10 cellular contexts compared by ENCODE assay signal in genomic region chr18:35861367-35862114, GRCh38.
DNase-seq lines count a peak whose midpoint lies in the region; ATAC-seq and TF ChIP-seq lines count a peak whose summit lies in the region.
"Had no signal": no experiment of that assay in that cellular context is flagged by ENCODE, and none has a peak within 500 bp of the region (broad histone marks: within the 10 kb centered on the region; RNA-seq: fewer than 3 reads in every experiment).

No MANE protein-coding gene starts in this region.

- H3K27me3 Mint-ChIP-seq in nephron progenitor cell (ENCODE audit: low read depth, poor library complexity) = no peaks in the 10 kb centered on the region

- ATAC-seq in HG03439 (IDR thresholded peaks at IDR 0.05; ENCODE audit: unreplicated experiment) = no peak

- no peak overlapping the region for H3K27ac Mint-ChIP-seq in nephron progenitor cell
- H3K27ac Mint-ChIP-seq: B cell had no signal

- H3K4me1 Mint-ChIP-seq in nephron progenitor cell = peaks cover 18% of the 10 kb centered on the region
- H3K4me1 Mint-ChIP-seq: B cell had no signal

- 0 out of 2 replicates have a peak overlapping the region, but pooled peaks have one; percentile 19 for H3K27ac ChIP-seq in BLaER1
- H3K27ac ChIP-seq in HEK293 (ENCODE audit: extremely low read depth, low read depth, low read length) = no peak overlapping the region

- CTCF ChIA-PET in HEK293 (lab: Yijun Ruan, JAX) = interaction anchor here (0.6 kb wide), 1 partner anchor 97 kb away, joined by 4 read pairs; no protein-coding TSS in a partner anchor

- no peak overlapping the region for H3K4me3 Mint-ChIP-seq in nephron progenitor cell
- H3K4me3 Mint-ChIP-seq: B cell had no signal

- peak overlapping the region; percentile 17 for H3K4me2 ChIP-seq in BLaER1

- H3K36me3 ChIP-seq in BLaER1 = no peaks in the 10 kb centered on the region
- H3K36me3 ChIP-seq in HEK293 (ENCODE audit: control insufficient read depth in 2 of 2, insufficient read depth in 1 of 2, low read length in 2 of 2) = no peaks in the 10 kb centered on the region
- no peaks in the 10 kb centered on the region for H3K36me3 ChIP-seq in adipocyte (ENCODE audit: control insufficient read depth, insufficient read depth, low read length, severe bottlenecking)
- H3K36me3 ChIP-seq in kidney epithelial cell (ENCODE audit: control insufficient read depth, insufficient read depth, low read length) = no peaks in the 10 kb centered on the region

- POLR2A ChIA-PET in HEK293 (lab: Yijun Ruan, JAX) = no interaction called here

- H3K9me3 Mint-ChIP-seq in nephron progenitor cell = peaks cover 2% of the 10 kb centered on the region

- peak; percentile 12 for DNase-seq in adipocyte (ENCODE audit: low read depth)
- peak; percentile 14 for DNase-seq in kidney epithelial cell (ENCODE audit: low read depth)
- DNase-seq in stimulated activated CD4-positive, alpha-beta T cell treated with anti-CD3 and anti-CD28 coated beads, Interleukin-4, amount 100 ng/mL, for 24 hours = no peak
- DNase-seq in activated CD4-positive, alpha-beta T cell treated with anti-CD3 and anti-CD28 coated beads for 48 hours = no peak
- no peak for DNase-seq in nephron progenitor cell
- DNase-seq: activated CD4-positive, alpha-beta T cell treated with anti-CD3 and anti-CD28 coated beads for 4 hours had no signal

- H3K4me3 ChIP-seq in BLaER1 (no peak overlapping the region), HEK293 (ENCODE audit: low read depth, low read length) (no peak overlapping the region), adipocyte (ENCODE audit: low read length) (no peak overlapping the region), kidney epithelial cell (ENCODE audit: low read depth, low read length) (no peak overlapping the region)

- no peaks in the 10 kb centered on the region for H4K20me1 ChIP-seq in BLaER1

- no peak overlapping the region for H3K9ac ChIP-seq in BLaER1
- H3K9ac ChIP-seq in adipocyte (ENCODE audit: low read length) = no peak overlapping the region

- TF ChIP-seq CTCF in HEK293 (tag by site-specific recombination; IDR thresholded peaks at IDR 0.05) (no peak), kidney epithelial cell (IDR thresholded peaks at IDR 0.05; ENCODE audit: insufficient read depth, low read length, poor library complexity, severe bottlenecking) (no peak), nephron progenitor cell (IDR thresholded peaks at IDR 0.05) (no peak)

- peaks cover 12% of the 10 kb centered on the region for H3K4me1 ChIP-seq in BLaER1
- H3K4me1 ChIP-seq in HEK293 (ENCODE audit: control insufficient read depth, insufficient read depth, low read length) = no peaks in the 10 kb centered on the region
- no peaks in the 10 kb centered on the region for H3K4me1 ChIP-seq in adipocyte (ENCODE audit: control insufficient read depth, insufficient read depth, low read length)

- H3K9me3 ChIP-seq in BLaER1 = 0 out of 2 replicates have a peak, but pooled peaks cover 1% of the 10 kb centered on the region
- no peaks in the 10 kb centered on the region for H3K9me3 ChIP-seq in HEK293 (ENCODE audit: control insufficient read depth, insufficient read depth, low read depth, low read length)
- H3K9me3 ChIP-seq in adipocyte (ENCODE audit: control insufficient read depth, low read length) = peaks cover 3% of the 10 kb centered on the region

- H3K27me3 ChIP-seq in BLaER1 (no peaks in the 10 kb centered on the region), adipocyte (replicated peaks; ENCODE audit: control insufficient read depth, insufficient read depth, low read length) (no peaks in the 10 kb centered on the region), kidney epithelial cell (ENCODE audit: control insufficient read depth, insufficient read depth, low read length) (no peaks in the 10 kb centered on the region)

- H3K36me3 Mint-ChIP-seq in nephron progenitor cell (ENCODE audit: low read depth) = no peaks in the 10 kb centered on the region

TF ChIP-seq in HEK293, 187 proteins besides CTCF, POLR2A, EP300 and RAD21:
- TF ChIP-seq, protein P1, sequence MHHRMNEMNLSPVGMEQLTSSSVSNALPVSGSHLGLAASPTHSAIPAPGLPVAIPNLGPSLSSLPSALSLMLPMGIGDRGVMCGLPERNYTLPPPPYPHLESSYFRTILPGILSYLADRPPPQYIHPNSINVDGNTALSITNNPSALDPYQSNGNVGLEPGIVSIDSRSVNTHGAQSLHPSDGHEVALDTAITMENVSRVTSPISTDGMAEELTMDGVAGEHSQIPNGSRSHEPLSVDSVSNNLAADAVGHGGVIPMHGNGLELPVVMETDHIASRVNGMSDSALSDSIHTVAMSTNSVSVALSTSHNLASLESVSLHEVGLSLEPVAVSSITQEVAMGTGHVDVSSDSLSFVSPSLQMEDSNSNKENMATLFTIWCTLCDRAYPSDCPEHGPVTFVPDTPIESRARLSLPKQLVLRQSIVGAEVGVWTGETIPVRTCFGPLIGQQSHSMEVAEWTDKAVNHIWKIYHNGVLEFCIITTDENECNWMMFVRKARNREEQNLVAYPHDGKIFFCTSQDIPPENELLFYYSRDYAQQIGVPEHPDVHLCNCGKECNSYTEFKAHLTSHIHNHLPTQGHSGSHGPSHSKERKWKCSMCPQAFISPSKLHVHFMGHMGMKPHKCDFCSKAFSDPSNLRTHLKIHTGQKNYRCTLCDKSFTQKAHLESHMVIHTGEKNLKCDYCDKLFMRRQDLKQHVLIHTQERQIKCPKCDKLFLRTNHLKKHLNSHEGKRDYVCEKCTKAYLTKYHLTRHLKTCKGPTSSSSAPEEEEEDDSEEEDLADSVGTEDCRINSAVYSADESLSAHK (tag by site-specific recombination; IDR thresholded peaks at IDR 0.05) = no peak
- TF ChIP-seq ZIC2 (tag by site-specific recombination; IDR thresholded peaks at IDR 0.05) (peak; percentile 16; the same call in 1 of the 2 replicates), OSR2 (tag by site-specific recombination; IDR thresholded peaks at IDR 0.05) (no peak), ZNF37A (tag by site-specific recombination; IDR thresholded peaks at IDR 0.05) (no peak)
TF ChIP-seq in HEK293: peak in this region for 1.

Comparison
In these comparisons a context has a peak if more than half of its experiments do, and no peak if none do; other contexts are left out.
1. DNase-seq: peak in adipocyte (single experiment) and kidney epithelial cell (single experiment); none in stimulated activated CD4-positive, alpha-beta T cell treated with anti-CD3 and anti-CD28 coated beads, Interleukin-4, amount 100 ng/mL, for 24 hours (single experiment), activated CD4-positive, alpha-beta T cell treated with anti-CD3 and anti-CD28 coated beads for 48 hours (single experiment) and nephron progenitor cell (single experiment).